14 cellular contexts compared by ENCODE assay signal in genomic region chr9:84500218-84500617, GRCh38.
DNase-seq lines count a peak whose midpoint lies in the region; ATAC-seq, FAIRE-seq and TF ChIP-seq lines count a peak whose summit lies in the region.
"Had no signal": no experiment of that assay in that cellular context is flagged by ENCODE, and none has a peak within 500 bp of the region (broad histone marks: within the 10 kb centered on the region; RNA-seq: fewer than 3 reads in every experiment).

No MANE protein-coding gene starts in this region.

- no peak for DNase-seq in GM12891 (ENCODE audit: insufficient read length, low spot score)
- no peak for DNase-seq in DMS53 (lab: John Stamatoyannopoulos, UW)
- DNase-seq in left cardiac atrium = no peak
- no peak for DNase-seq in superior temporal gyrus (ENCODE audit: extremely low spot score)
- DNase-seq: activated CD4-positive, alpha-beta T cell treated with anti-CD3 and anti-CD28 coated beads, Interleukin-2, amount 10 ng/mL, durations not matched to agents 24 days and 14 days; activated gamma-delta T cell; KBM-7; NCI-H2081; T-cell had no signal

- ATAC-seq in GM18499 (IDR thresholded peaks at IDR 0.05; ENCODE audit: insufficient read depth, unreplicated experiment) (peak; percentile 96), GM19397 (IDR thresholded peaks at IDR 0.05; ENCODE audit: unreplicated experiment) (peak; percentile 90), HG02798 (IDR thresholded peaks at IDR 0.05; ENCODE audit: poor library complexity, unreplicated experiment) (peak; percentile 85), HG03457 (IDR thresholded peaks at IDR 0.05; ENCODE audit: unreplicated experiment) (peak; percentile 95), left cardiac atrium (no peak)
- ATAC-seq: GM23338, T-cell had no signal

- no peak for FAIRE-seq in GM12891 (lab: Jason Lieb, UNC)

- intact Hi-C loops in left cardiac atrium (cut with DNase I) = no loop called here

- TF ChIP-seq POLR2A in GM12891 (IDR thresholded peaks at IDR 0.05; ENCODE audit: low read depth, low read length) = no peak

TF ChIP-seq in GM12891, 5 proteins besides CTCF, POLR2A, EP300 and RAD21:
- TF ChIP-seq PAX5 (IDR thresholded peaks at IDR 0.05; ENCODE audit: insufficient read depth, low read length, severe bottlenecking) (no peak), POLR2AphosphoS5 (IDR thresholded peaks at IDR 0.05; ENCODE audit: low read depth, low read length) (no peak), TAF1 (IDR thresholded peaks at IDR 0.05; ENCODE audit: low read depth, low read length) (no peak), SPI1 (IDR thresholded peaks at IDR 0.05; ENCODE audit: low read depth, low read length) (no peak), POU2F2 (IDR thresholded peaks at IDR 0.05; ENCODE audit: low read depth, low read length) (no peak)

Comparison
In these comparisons a context has a peak if more than half of its experiments do, and no peak if none do; other contexts are left out.
1. ATAC-seq: peak in GM18499 (single experiment), GM19397 (single experiment), HG02798 (single experiment) and HG03457 (single experiment); none in left cardiac atrium (0 of 2).